Comparison of ENCODE assay signal across 12 cellular contexts in genomic region chr4:25865586-25865985, GRCh38. TPM values are rescaled to one million over a fixed set of nuclear protein-coding genes. Genes with fewer than 3 reads are reported as not detected.
A peak's percentile ranks its signal among the peaks of the same experiment; 100 is the strongest.
DNase-seq lines count a peak whose midpoint lies in the region; ATAC-seq and TF ChIP-seq lines count a peak whose summit lies in the region.
"Had no signal": no experiment of that assay in that cellular context is flagged by ENCODE, and none has a peak within 500 bp of the region (broad histone marks: within the 10 kb centered on the region; RNA-seq: fewer than 3 reads in every experiment).

No MANE protein-coding gene starts in this region.

- H3K4me1 ChIP-seq in breast epithelium (no peaks in the 10 kb centered on the region), OCI-LY7 (ENCODE audit: insufficient read depth, low read length, poor library complexity, severe bottlenecking) (peaks cover 70% of the 10 kb centered on the region), foreskin keratinocyte (peaks cover 15% of the 10 kb centered on the region), upper lobe of right lung (peaks cover 15% of the 10 kb centered on the region)

- H3K4me3 ChIP-seq in breast epithelium (no peak overlapping the region), OCI-LY7 (ENCODE audit: low read depth, low read length, poor library complexity, severe bottlenecking) (peak overlapping the region; percentile 75), upper lobe of right lung (no peak overlapping the region)

- H3K27me3 Mint-ChIP-seq in MCF 10A (ENCODE audit: insufficient read depth, unreplicated experiment): no peaks in the 10 kb centered on the region

- TF ChIP-seq CTCF in MCF 10A (IDR thresholded peaks at IDR 0.05; ENCODE audit: unreplicated experiment): no peak
- TF ChIP-seq CTCF in breast epithelium (IDR thresholded peaks at IDR 0.05): no peak
- no peak for TF ChIP-seq CTCF in OCI-LY7 (conservative IDR thresholded peaks at IDR 0.05; ENCODE audit: low read length)
- peak; percentile 3 for TF ChIP-seq CTCF in foreskin keratinocyte (conservative IDR thresholded peaks at IDR 0.05)
- no peak for TF ChIP-seq CTCF in upper lobe of right lung (IDR thresholded peaks at IDR 0.05)

- CTCF ChIA-PET in MCF 10A (lab: Yijun Ruan, JAX): interaction anchor here (0.6 to 1.5 kb wide), 4 partner anchors 40 to 425 kb away, joined by 3 to 12 read pairs (median 4); no protein-coding TSS in a partner anchor
- CTCF ChIA-PET in OCI-LY7 (lab: Charles Lee; ENCODE audit: unreplicated experiment): interaction anchor here (1.4 to 1.7 kb wide), 3 partner anchors 8 to 965 kb away, joined by 4 to 10 read pairs (median 4); no protein-coding TSS in a partner anchor

- H3K27ac Mint-ChIP-seq in MCF 10A (ENCODE audit: low read depth, unreplicated experiment): peak overlapping the region; percentile 91
- H3K27ac Mint-ChIP-seq: activated CD4-positive, alpha-beta memory T cell treated with anti-CD3 and anti-CD28 coated beads for 36 hours had no signal

- peak overlapping the region; percentile 32 for H3K4me3 Mint-ChIP-seq in MCF 10A (ENCODE audit: unreplicated experiment)
- H3K4me3 Mint-ChIP-seq: activated CD4-positive, alpha-beta memory T cell treated with anti-CD3 and anti-CD28 coated beads for 36 hours had no signal

- no peaks in the 10 kb centered on the region for H3K9me3 ChIP-seq in breast epithelium
- H3K9me3 ChIP-seq in OCI-LY7 (ENCODE audit: low read length): no peaks in the 10 kb centered on the region
- H3K9me3 ChIP-seq in upper lobe of right lung: no peaks in the 10 kb centered on the region

- H3K27me3 ChIP-seq in breast epithelium (no peaks in the 10 kb centered on the region), foreskin keratinocyte (no peaks in the 10 kb centered on the region), upper lobe of right lung (no peaks in the 10 kb centered on the region)

- POLR2A ChIA-PET in MCF 10A (lab: Yijun Ruan, JAX) (interaction anchor here (1.0 to 3.1 kb wide), 5 partner anchors 11 to 262 kb away, joined by 4 to 29 read pairs (median 5); partner anchors contain the start of gene SMIM20), OCI-LY7 (lab: Charles Lee) (interaction anchor here (0.6 to 4.1 kb wide), 15 partner anchors 8 to 1128 kb away, joined by 3 to 134 read pairs (median 5); partner anchors contain the start of genes SMIM20 and STIM2)

- peak overlapping the region; percentile 78 for H3K4me2 ChIP-seq in OCI-LY7 (ENCODE audit: low read length)

- no peak overlapping the region for H2AFZ ChIP-seq in OCI-LY7 (ENCODE audit: low read length)

- H3K79me2 ChIP-seq in OCI-LY7 (ENCODE audit: insufficient read depth, low read depth, low read length): peaks cover 85% of the 10 kb centered on the region

- peak; percentile 98 for ATAC-seq in foreskin keratinocyte
- ATAC-seq in upper lobe of right lung: peak; percentile 48
- no peak for ATAC-seq in stimulated activated naive CD8-positive, alpha-beta T cell treated with anti-CD3 and anti-CD28 coated beads, Interleukin-15, Interleukin-2, amounts not matched to agents 100 U/mL and 50 U/mL, for 24 hours
- no peak for ATAC-seq in HG03520 (IDR thresholded peaks at IDR 0.05; ENCODE audit: unreplicated experiment)

- no peaks in the 10 kb centered on the region for H3K9me3 Mint-ChIP-seq in MCF 10A (ENCODE audit: unreplicated experiment)
- H3K9me3 Mint-ChIP-seq: activated CD4-positive, alpha-beta memory T cell treated with anti-CD3 and anti-CD28 coated beads for 36 hours had no signal

- H3K36me3 Mint-ChIP-seq in MCF 10A (ENCODE audit: insufficient read depth, unreplicated experiment): no peaks in the 10 kb centered on the region

- peaks cover 20% of the 10 kb centered on the region for H3K4me1 Mint-ChIP-seq in MCF 10A (ENCODE audit: insufficient read depth, unreplicated experiment)

- DNase-seq in MCF 10A (ENCODE audit: unreplicated experiment) (peak; percentile 96), breast epithelium (ENCODE audit: low spot score in 2 of 2) (no peak), OCI-LY7 (ENCODE audit: low spot score) (peak; percentile 63), foreskin keratinocyte (peak; percentile 93 to 98), upper lobe of right lung (no peak), inferior parietal cortex (ENCODE audit: extremely low spot score) (no peak)
- DNase-seq in stimulated activated naive CD8-positive, alpha-beta T cell treated with anti-CD3 and anti-CD28 coated beads, Interleukin-15, Interleukin-2, amounts not matched to agents 100 U/mL and 50 U/mL, for 24 hours: no peak
- DNase-seq: activated CD4-positive, alpha-beta memory T cell treated with anti-CD3 and anti-CD28 coated beads for 36 hours; HCEC 1CT; IMR-90; stimulated activated CD4-positive, alpha-beta T cell treated with anti-CD3 and anti-CD28 coated beads, Interleukin-15, amount 100 ng/mL, for 24 hours had no signal

- H3K9me2 ChIP-seq in OCI-LY7 (ENCODE audit: insufficient read depth, low read length): no peaks in the 10 kb centered on the region

- no peak for TF ChIP-seq POLR2A in breast epithelium (IDR thresholded peaks at IDR 0.05)

- H4K20me1 ChIP-seq in OCI-LY7 (ENCODE audit: insufficient read depth, low read length): no peaks in the 10 kb centered on the region

- BruUV-seq in MCF 10A (replicated peaks; lab: Mats Ljungman, UMichigan): no TSS peak
- no TSS peak for BruUV-seq in OCI-LY7 (replicated peaks; lab: Mats Ljungman, UMichigan)

- H3K36me3 ChIP-seq in breast epithelium (no peaks in the 10 kb centered on the region), OCI-LY7 (ENCODE audit: insufficient read depth, low read length) (peaks cover 23% of the 10 kb centered on the region), upper lobe of right lung (no peaks in the 10 kb centered on the region)

- H3K27ac ChIP-seq in breast epithelium: no peak overlapping the region
- peak overlapping the region; percentile 99 for H3K27ac ChIP-seq in OCI-LY7 (ENCODE audit: low read depth, low read length, poor library complexity, severe bottlenecking)
- H3K27ac ChIP-seq in foreskin keratinocyte: no peak overlapping the region
- no peak overlapping the region for H3K27ac ChIP-seq in upper lobe of right lung

- intact Hi-C loops in MCF 10A (cut with micrococcal nuclease): loop anchor here (5.0 kb wide), 1 partner anchor 42 kb away; no protein-coding TSS in a partner anchor
- intact Hi-C loops in breast epithelium (cut with DNase I; ENCODE audit: low total_unique reads): no loop called here
- intact Hi-C loops in OCI-LY7 (cut with micrococcal nuclease; ENCODE audit: unreplicated experiment): loop anchor here (5.0 kb wide), 3 partner anchors 457 to 1142 kb away; partner anchors contain the start of gene RBPJ
- intact Hi-C loops in upper lobe of right lung (cut with DNase I): no loop called here

RNA-seq across cellular contexts. Expression of gene SEL1L3, which starts 2.8 kb away (rescaled TPM):
- total RNA-seq in MCF 10A (2022) (28.1 and 49.4 TPM in 2 replicates), breast epithelium (10 to 100 TPM; 10.7 to 15.5 (median 14.7) TPM), OCI-LY7 (2022) (301 and 313 TPM in 2 replicates), foreskin keratinocyte (31.7 and 33.3 TPM in 2 replicates), upper lobe of right lung (69.2 TPM)
- 173 and 180 TPM in 2 replicates for total RNA-seq in OCI-LY7 (2014; rRNA removed; shearing (Covaris generic))
- 15.8 and 17.2 TPM in 2 replicates for polyA plus RNA-seq in foreskin keratinocyte

RNA-seq across cellular contexts. Expression of gene SMIM20, which starts 48.4 kb away (rescaled TPM):
- total RNA-seq in MCF 10A (2022): 38.2 and 45.1 TPM in 2 replicates
- total RNA-seq in breast epithelium: 10 to 100 TPM; 26.9 to 37.0 (median 29.2) TPM
- total RNA-seq in OCI-LY7 (2014; rRNA removed; shearing (Covaris generic)): 33.4 and 44.0 TPM in 2 replicates
- total RNA-seq in OCI-LY7 (2022): 51.2 and 53.8 TPM in 2 replicates
- total RNA-seq in foreskin keratinocyte: 21.2 and 28.6 TPM in 2 replicates
- 26.1 and 31.3 TPM in 2 replicates for polyA plus RNA-seq in foreskin keratinocyte
- 25.2 TPM for total RNA-seq in upper lobe of right lung

Comparison
In these comparisons a context has a peak if more than half of its experiments do, and no peak if none do; other contexts are left out.
1. DNase-seq: peak in MCF 10A (single experiment), OCI-LY7 (single experiment) and foreskin keratinocyte (2 of 2); none in breast epithelium (0 of 2), upper lobe of right lung (single experiment), stimulated activated naive CD8-positive, alpha-beta T cell treated with anti-CD3 and anti-CD28 coated beads, Interleukin-15, Interleukin-2, amounts not matched to agents 100 U/mL and 50 U/mL, for 24 hours (single experiment) and inferior parietal cortex (single experiment).
2. intact Hi-C loops: an anchor here in MCF 10A (5.0 kb wide) and OCI-LY7 (5.0 kb wide); none called in breast epithelium and upper lobe of right lung.
3. ATAC-seq: peak in foreskin keratinocyte (single experiment) and upper lobe of right lung (single experiment); none in stimulated activated naive CD8-positive, alpha-beta T cell treated with anti-CD3 and anti-CD28 coated beads, Interleukin-15, Interleukin-2, amounts not matched to agents 100 U/mL and 50 U/mL, for 24 hours (single experiment) and HG03520 (single experiment).